Comparison of ENCODE assay signal across 11 cellular contexts in the genomic region with DNA sequence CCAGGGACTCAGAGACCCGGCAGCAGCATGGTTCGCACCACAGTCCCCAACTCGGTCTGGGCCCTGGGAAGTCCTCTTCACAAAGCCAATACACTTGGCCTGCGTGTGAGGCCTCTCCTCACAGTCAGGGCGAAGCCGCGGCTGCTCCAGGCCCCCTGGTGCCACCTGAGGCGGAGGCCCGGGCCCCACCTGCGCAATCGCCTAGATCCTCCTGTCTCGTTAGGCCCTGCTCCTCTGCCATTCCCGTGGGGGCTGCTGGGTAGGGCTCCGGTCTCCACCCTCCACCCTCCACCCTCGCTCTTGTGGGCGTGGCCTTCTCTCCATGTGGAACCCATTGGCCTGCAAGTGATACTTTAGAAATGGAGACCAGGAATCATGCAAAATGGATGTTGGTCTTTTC.
"Had no signal": no experiment of that assay in that cellular context is flagged by ENCODE, and none has a peak within 500 bp of the region (broad histone marks: within the 10 kb centered on the region; RNA-seq: fewer than 3 reads in every experiment).

No MANE protein-coding gene starts in this region.

- H3K4me1 ChIP-seq: adrenal gland, right atrium auricular region had no signal

- H3K9me3 ChIP-seq: adrenal gland, right atrium auricular region, tibial nerve had no signal

- H3K4me3 ChIP-seq: adrenal gland, lung, right atrium auricular region, tibial nerve had no signal

- H3K36me3 ChIP-seq: adrenal gland, right atrium auricular region, tibial nerve had no signal

- H3K27ac ChIP-seq: adrenal gland, right atrium auricular region, tibial nerve had no signal

- H3K27me3 ChIP-seq: adrenal gland, right atrium auricular region, tibial nerve had no signal

- DNase-seq: activated CD4-positive, alpha-beta T cell treated with anti-CD3 and anti-CD28 coated beads for 48 hours; activated naive CD4-positive, alpha-beta T cell treated with anti-CD3 and anti-CD28 coated beads, Interleukin-2, amount 10 ng/mL, durations not matched to agents 7 days and 5 days; adrenal gland; erythroblast; hypothalamus; naive thymus-derived CD4-positive, alpha-beta T cell; stimulated activated CD4-positive, alpha-beta T cell treated with anti-CD3 and anti-CD28 coated beads, Interleukin-1b, Interleukin-23, amount 100 ng/mL, for 48 hours; T1000 had no signal
